ENCODE assay signal across 12 cellular contexts in genomic region chr12:116320839-116321238, GRCh38. TPM values are rescaled to one million over a fixed set of nuclear protein-coding genes. Genes with fewer than 3 reads are reported as not detected.
DNase-seq lines count a peak whose midpoint lies in the region; ATAC-seq and TF ChIP-seq lines count a peak whose summit lies in the region.
"Had no signal": no experiment of that assay in that cellular context is flagged by ENCODE, and none has a peak within 500 bp of the region (broad histone marks: within the 10 kb centered on the region; RNA-seq: fewer than 3 reads in every experiment).

No MANE protein-coding gene starts in this region.

- ATAC-seq in HG02610 (IDR thresholded peaks at IDR 0.05; ENCODE audit: unreplicated experiment): no peak
- ATAC-seq: A549; effector memory CD8-positive, alpha-beta T cell had no signal

- no peak overlapping the region for H3K4me3 Mint-ChIP-seq in activated T-cell treated with anti-CD3 and anti-CD28 coated beads, Interleukin-2, amount 50 U/mL, for 24 hours
- H3K4me3 Mint-ChIP-seq: nephron progenitor cell had no signal

- H3K9me3 ChIP-seq in thymus (ENCODE audit: control insufficient read depth): no peaks in the 10 kb centered on the region
- H3K9me3 ChIP-seq: A549 had no signal

- H3K36me3 ChIP-seq in thymus (ENCODE audit: control insufficient read depth, insufficient read depth): no peaks in the 10 kb centered on the region

- WGBS in thymus: 89% methylated on average over 3 of the region's 3 CpGs

- peak overlapping the region; percentile 89 for H3K27ac Mint-ChIP-seq in activated T-cell treated with anti-CD3 and anti-CD28 coated beads, Interleukin-2, amount 50 U/mL, for 24 hours
- H3K27ac Mint-ChIP-seq: nephron progenitor cell had no signal

- H3K9me3 Mint-ChIP-seq in activated T-cell treated with anti-CD3 and anti-CD28 coated beads, Interleukin-2, amount 50 U/mL, for 24 hours: no peaks in the 10 kb centered on the region
- H3K9me3 Mint-ChIP-seq: effector memory CD8-positive, alpha-beta T cell; stimulated activated effector memory CD8-positive, alpha-beta T cell treated with anti-CD3 and anti-CD28 coated beads, Interleukin-12 subunit alpha, Interleukin-12 subunit beta, amount 100 ng/mL, for 72 hours had no signal

- peaks cover 52% of the 10 kb centered on the region for H3K4me1 Mint-ChIP-seq in activated T-cell treated with anti-CD3 and anti-CD28 coated beads, Interleukin-2, amount 50 U/mL, for 24 hours (ENCODE audit: low read depth)

- H3K27me3 Mint-ChIP-seq in activated T-cell treated with anti-CD3 and anti-CD28 coated beads, Interleukin-2, amount 50 U/mL, for 24 hours: no peaks in the 10 kb centered on the region

- H3K4me3 ChIP-seq in coronary artery (no peak overlapping the region), thymus (ENCODE audit: low read length) (no peak overlapping the region)
- H3K4me3 ChIP-seq: A549 had no signal

- no peaks in the 10 kb centered on the region for H3K36me3 Mint-ChIP-seq in activated T-cell treated with anti-CD3 and anti-CD28 coated beads, Interleukin-2, amount 50 U/mL, for 24 hours (ENCODE audit: low read depth)
- H3K36me3 Mint-ChIP-seq: stimulated activated effector memory CD8-positive, alpha-beta T cell treated with anti-CD3 and anti-CD28 coated beads, Interleukin-12 subunit alpha, Interleukin-12 subunit beta, amount 100 ng/mL, for 72 hours had no signal

- TF ChIP-seq CTCF in coronary artery (IDR thresholded peaks at IDR 0.05): no peak

- no peak for DNase-seq in activated T-cell treated with anti-CD3 and anti-CD28 coated beads, Interleukin-2, amount 50 U/mL, for 24 hours
- DNase-seq in activated T-cell treated with anti-CD3 and anti-CD28 coated beads, Interleukin-2, amount 50 U/mL, for 1 hour: no peak
- DNase-seq in coronary artery (ENCODE audit: low spot score) (no peak), islet precursor cell (peak; percentile 95), GM19240 (ENCODE audit: insufficient read length, low spot score) (no peak), NCI-H1092 treated with DMSO at 0.1 percent for 48 hours (lab: John Stamatoyannopoulos, UW) (no peak)
- DNase-seq: effector memory CD8-positive, alpha-beta T cell; nephron progenitor cell had no signal

- peak overlapping the region; percentile 65 to 94 for H3K27ac ChIP-seq in coronary artery
- peak overlapping the region; percentile 48 for H3K27ac ChIP-seq in thymus (ENCODE audit: low read depth)
- H3K27ac ChIP-seq: A549 had no signal

- peaks cover 34% of the 10 kb centered on the region for H3K4me1 ChIP-seq in thymus (ENCODE audit: control insufficient read depth, insufficient read depth, low read length)
- H3K4me1 ChIP-seq: A549 had no signal

- H3K27me3 ChIP-seq in thymus (ENCODE audit: control insufficient read depth, insufficient read depth): no peaks in the 10 kb centered on the region

RNA-seq across cellular contexts. Expression of gene MED13L, which starts 43.3 kb away (rescaled TPM):
- 34.0 TPM for polyA plus RNA-seq in thymus
